In genomic region chr6:41559655-41560439, GRCh38 we compare ENCODE assay signal across 9 cellular contexts. TPM values are rescaled to one million over a fixed set of nuclear protein-coding genes. Genes with fewer than 3 reads are reported as not detected.
DNase-seq lines count a peak whose midpoint lies in the region; ATAC-seq lines count a peak whose summit lies in the region.
"Had no signal": no experiment of that assay in that cellular context is flagged by ENCODE, and none has a peak within 500 bp of the region (broad histone marks: within the 10 kb centered on the region; RNA-seq: fewer than 3 reads in every experiment).

No MANE protein-coding gene starts in this region.

- H3K27ac ChIP-seq in stomach smooth muscle (ENCODE audit: low read length), result no peak overlapping the region
- no peak overlapping the region for H3K27ac ChIP-seq in aorta (ENCODE audit: low read depth in 1 of 2, low read length in 2 of 2)

- peak overlapping the region; percentile 64 to 77 for H3K4me3 ChIP-seq in stomach smooth muscle (ENCODE audit: low read length in 2 of 2)
- no peak overlapping the region for H3K4me3 ChIP-seq in aorta (ENCODE audit: low read length in 2 of 2)

- no peaks in the 10 kb centered on the region for H3K27me3 Mint-ChIP-seq in activated T-cell treated with anti-CD3 and anti-CD28 coated beads, Interleukin-2, amount 50 U/mL, for 72 hours (ENCODE audit: low read depth)
- H3K27me3 Mint-ChIP-seq in activated T-helper 17 cell treated with anti-CD3 and anti-CD28 coated beads, Interleukin-2, amount 50 U/mL, for 72 hours, result no peaks in the 10 kb centered on the region

- H3K4me3 Mint-ChIP-seq in activated T-cell treated with anti-CD3 and anti-CD28 coated beads, Interleukin-2, amount 50 U/mL, for 72 hours, result peak overlapping the region; percentile 88 to 96
- peak overlapping the region; percentile 89 for H3K4me3 Mint-ChIP-seq in activated T-helper 17 cell treated with anti-CD3 and anti-CD28 coated beads, Interleukin-2, amount 50 U/mL, for 72 hours

- no peaks in the 10 kb centered on the region for H3K36me3 Mint-ChIP-seq in activated T-cell treated with anti-CD3 and anti-CD28 coated beads, Interleukin-2, amount 50 U/mL, for 72 hours (ENCODE audit: insufficient read depth in 2 of 2)
- H3K36me3 Mint-ChIP-seq in activated T-helper 17 cell treated with anti-CD3 and anti-CD28 coated beads, Interleukin-2, amount 50 U/mL, for 72 hours (ENCODE audit: low read depth), result peaks cover 3% of the 10 kb centered on the region

- H3K36me3 ChIP-seq in stomach smooth muscle (ENCODE audit: control insufficient read depth in 2 of 2, insufficient read depth in 2 of 2, low read length in 2 of 2) (peaks cover 0 to 2% of the 10 kb centered on the region in 2 donors), aorta (ENCODE audit: control insufficient read depth in 1 of 2, insufficient read depth in 2 of 2, low read length in 1 of 2) (no peaks in the 10 kb centered on the region)

- no peak for ATAC-seq in activated T-cell treated with anti-CD3 and anti-CD28 coated beads, Interleukin-2, amount 50 U/mL, for 72 hours (replicated peaks in 1 of 2)
- ATAC-seq in activated T-helper 17 cell treated with anti-CD3 and anti-CD28 coated beads, Interleukin-2, amount 50 U/mL, for 72 hours (replicated peaks), result no peak
- no peak for ATAC-seq in aorta (ENCODE audit: low FRiP score)
- no peak for ATAC-seq in HG02610 (IDR thresholded peaks at IDR 0.05; ENCODE audit: unreplicated experiment)

- no peaks in the 10 kb centered on the region for H3K9me3 Mint-ChIP-seq in activated T-cell treated with anti-CD3 and anti-CD28 coated beads, Interleukin-2, amount 50 U/mL, for 72 hours
- no peaks in the 10 kb centered on the region for H3K9me3 Mint-ChIP-seq in activated T-helper 17 cell treated with anti-CD3 and anti-CD28 coated beads, Interleukin-2, amount 50 U/mL, for 72 hours

- H3K27ac Mint-ChIP-seq in activated T-cell treated with anti-CD3 and anti-CD28 coated beads, Interleukin-2, amount 50 U/mL, for 72 hours, result peak overlapping the region; percentile 77
- H3K27ac Mint-ChIP-seq in activated T-helper 17 cell treated with anti-CD3 and anti-CD28 coated beads, Interleukin-2, amount 50 U/mL, for 72 hours, result peak overlapping the region; percentile 81

- H3K4me1 ChIP-seq in stomach smooth muscle (ENCODE audit: control insufficient read depth, insufficient read depth, low read length) (peaks cover 5% of the 10 kb centered on the region), aorta (ENCODE audit: control insufficient read depth in 1 of 2, insufficient read depth in 2 of 2, low read length in 2 of 2) (no peaks in the 10 kb centered on the region)

- 91 to 95% methylated on average over 7 of the region's 7 CpGs for WGBS in aorta, 2 donors

- no peak for DNase-seq in activated T-cell treated with anti-CD3 and anti-CD28 coated beads, Interleukin-2, amount 50 U/mL, for 72 hours
- DNase-seq in activated T-cell treated with anti-CD3 and anti-CD28 coated beads, Interleukin-2, amount 50 U/mL, for 48 hours, result no peak
- DNase-seq in left kidney (ENCODE audit: low read depth, low spot score) (peak; percentile 68), NCI-H774 (lab: John Stamatoyannopoulos, UW) (no peak), aorta (no peak)
- DNase-seq: NCI-H2227 treated with DMSO at 0.1 percent for 48 hours had no signal

- H3K9ac ChIP-seq in stomach smooth muscle (ENCODE audit: low read length in 2 of 2), result peak overlapping the region in 1 of 2 donors; percentile 65

- H3K27me3 ChIP-seq in stomach smooth muscle (ENCODE audit: control insufficient read depth in 1 of 2, insufficient read depth in 2 of 2, low read length in 2 of 2) (no peaks in the 10 kb centered on the region), aorta (ENCODE audit: control insufficient read depth in 1 of 2, insufficient read depth in 2 of 2, low read length in 1 of 2) (no peaks in the 10 kb centered on the region)

- H3K4me1 Mint-ChIP-seq in activated T-cell treated with anti-CD3 and anti-CD28 coated beads, Interleukin-2, amount 50 U/mL, for 72 hours (ENCODE audit: low read depth), result peaks cover 10% of the 10 kb centered on the region
- peaks cover 7% of the 10 kb centered on the region for H3K4me1 Mint-ChIP-seq in activated T-helper 17 cell treated with anti-CD3 and anti-CD28 coated beads, Interleukin-2, amount 50 U/mL, for 72 hours

- no peaks in the 10 kb centered on the region for H3K9me3 ChIP-seq in stomach smooth muscle (ENCODE audit: control insufficient read depth in 2 of 2, low read length in 2 of 2)
- H3K9me3 ChIP-seq in aorta (ENCODE audit: control insufficient read depth, low read length), result no peaks in the 10 kb centered on the region

- intact Hi-C loops in aorta (cut with DNase I), result no loop called here

RNA-seq across cellular contexts. Expression of gene FOXP4, which starts 13.7 kb away (rescaled TPM):
- total RNA-seq in activated T-cell treated with anti-CD3 and anti-CD28 coated beads, Interleukin-2, amount 50 U/mL, for 72 hours, result 10 to 100 TPM; 25.9 to 27.7 TPM
- 10 to 100 TPM in 1 of 2 donors, 1 to 10 TPM in 1; 8.7 to 11.6 TPM for total RNA-seq in activated T-helper 17 cell treated with anti-CD3 and anti-CD28 coated beads, Interleukin-2, amount 50 U/mL, for 72 hours
- 10 to 100 TPM; 31.6 to 36.2 TPM for total RNA-seq in aorta
- polyA plus RNA-seq in aorta, result 10 to 100 TPM in 1 of 2 donors, 1 to 10 TPM in 1; 9.1 to 11.3 TPM

Comparison
In these comparisons a context has a peak if more than half of its experiments do, and no peak if none do; other contexts are left out.
1. H3K4me3 ChIP-seq: peak in stomach smooth muscle (2 of 2); none in aorta (0 of 2).